In the genomic region with DNA sequence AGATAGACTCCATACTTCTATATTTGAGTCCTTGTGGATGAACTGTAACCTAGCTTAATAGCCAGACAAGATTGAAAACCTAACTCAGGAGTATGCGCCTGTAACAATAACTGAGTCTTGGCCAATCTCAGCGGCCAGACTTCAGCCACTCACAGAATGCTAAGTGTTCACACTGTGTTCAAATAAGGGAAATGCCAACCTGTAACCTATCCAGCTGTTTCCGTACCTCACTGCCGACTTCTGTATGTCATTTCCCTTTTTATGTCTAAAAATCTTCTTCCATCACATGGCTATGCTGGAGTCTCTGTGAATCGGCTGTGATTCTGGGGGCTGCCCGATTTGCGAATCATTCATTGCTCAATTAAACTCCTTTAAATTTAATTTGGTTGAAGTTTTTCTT, we compare ENCODE assay signal across 30 cellular contexts.
A peak's percentile ranks its signal among the peaks of the same experiment; 100 is the strongest.
DNase-seq lines count a peak whose midpoint lies in the region; ATAC-seq and TF ChIP-seq lines count a peak whose summit lies in the region.
"Had no signal": no experiment of that assay in that cellular context is flagged by ENCODE, and none has a peak within 500 bp of the region (broad histone marks: within the 10 kb centered on the region; RNA-seq: fewer than 3 reads in every experiment).

No MANE protein-coding gene starts in this region.

- no peak overlapping the region for H3K4me3 Mint-ChIP-seq in activated CD4-positive, alpha-beta T cell treated with anti-CD3 and anti-CD28 coated beads for 36 hours
- H3K4me3 Mint-ChIP-seq in stimulated activated naive B cell treated with anti-CD40 and anti-IgM and Interleukin-4, amounts not matched to agents 10 μg/mL and 1 μg/mL and 100 μg/mL, for 72 hours = no peak overlapping the region
- no peak overlapping the region for H3K4me3 Mint-ChIP-seq in stimulated activated naive CD8-positive, alpha-beta T cell treated with anti-CD3 and anti-CD28 coated beads, Interleukin-15, amount 100 ng/mL, for 72 hours
- H3K4me3 Mint-ChIP-seq: activated CD4-positive, alpha-beta T cell treated with anti-CD3 and anti-CD28 coated beads, Interleukin-2, amount 10 ng/mL, durations not matched to agents 24 days and 14 days; CD4-positive, CD25-positive, alpha-beta regulatory T cell; natural killer cell had no signal

- CTCF ChIA-PET in activated CD4-positive, alpha-beta T cell treated with anti-CD3 and anti-CD28 coated beads for 36 hours (lab: Charles Lee) = interaction anchor here (1.3 to 2.9 kb wide), 2 partner anchors 14 to 211 kb away, joined by 3 to 12 read pairs; no protein-coding TSS in a partner anchor

- H3K4me1 Mint-ChIP-seq in activated CD4-positive, alpha-beta T cell treated with anti-CD3 and anti-CD28 coated beads for 36 hours = peaks cover 18% of the 10 kb centered on the region
- peaks cover 25 to 50% of the 10 kb centered on the region in 2 donors for H3K4me1 Mint-ChIP-seq in stimulated activated naive B cell treated with anti-CD40 and anti-IgM and Interleukin-4, amounts not matched to agents 10 μg/mL and 1 μg/mL and 100 μg/mL, for 72 hours
- peaks cover 20% of the 10 kb centered on the region for H3K4me1 Mint-ChIP-seq in stimulated activated naive CD8-positive, alpha-beta T cell treated with anti-CD3 and anti-CD28 coated beads, Interleukin-15, amount 100 ng/mL, for 72 hours
- H3K4me1 Mint-ChIP-seq: natural killer cell had no signal

- no peak overlapping the region for H3K27ac ChIP-seq in breast epithelium
- H3K27ac ChIP-seq: heart left ventricle, Peyer's patch, prostate gland, upper lobe of right lung had no signal

- POLR2A ChIA-PET in activated CD4-positive, alpha-beta T cell treated with anti-CD3 and anti-CD28 coated beads for 36 hours (lab: Charles Lee) = no interaction called here

- peaks cover 2% of the 10 kb centered on the region for H3K27me3 Mint-ChIP-seq in activated CD4-positive, alpha-beta T cell treated with anti-CD3 and anti-CD28 coated beads for 36 hours
- H3K27me3 Mint-ChIP-seq in stimulated activated naive B cell treated with anti-CD40 and anti-IgM and Interleukin-4, amounts not matched to agents 10 μg/mL and 1 μg/mL and 100 μg/mL, for 72 hours = no peaks in the 10 kb centered on the region
- H3K27me3 Mint-ChIP-seq in stimulated activated naive CD8-positive, alpha-beta T cell treated with anti-CD3 and anti-CD28 coated beads, Interleukin-15, amount 100 ng/mL, for 72 hours = peaks cover 11% of the 10 kb centered on the region
- H3K27me3 Mint-ChIP-seq: CD4-positive, CD25-positive, alpha-beta regulatory T cell had no signal

- intact Hi-C loops in activated CD4-positive, alpha-beta T cell treated with anti-CD3 and anti-CD28 coated beads for 36 hours (cut with DNase I, micrococcal nuclease) = no loop called here
- intact Hi-C loops in breast epithelium (cut with DNase I; ENCODE audit: low total_unique reads) = no loop called here

- no peaks in the 10 kb centered on the region for H3K27me3 ChIP-seq in breast epithelium
- H3K27me3 ChIP-seq: heart left ventricle, Peyer's patch, upper lobe of right lung had no signal

- no peaks in the 10 kb centered on the region for H3K9me3 Mint-ChIP-seq in activated CD4-positive, alpha-beta T cell treated with anti-CD3 and anti-CD28 coated beads for 36 hours (ENCODE audit: low read depth)
- H3K9me3 Mint-ChIP-seq in stimulated activated naive B cell treated with anti-CD40 and anti-IgM and Interleukin-4, amounts not matched to agents 10 μg/mL and 1 μg/mL and 100 μg/mL, for 72 hours = peaks cover 4% of the 10 kb centered on the region in 2 donors
- H3K9me3 Mint-ChIP-seq in stimulated activated naive CD8-positive, alpha-beta T cell treated with anti-CD3 and anti-CD28 coated beads, Interleukin-15, amount 100 ng/mL, for 72 hours = peaks cover 5 to 8% of the 10 kb centered on the region in 2 donors
- H3K9me3 Mint-ChIP-seq: natural killer cell had no signal

- TF ChIP-seq CTCF in breast epithelium (IDR thresholded peaks at IDR 0.05) = no peak

- no peak overlapping the region for H3K4me3 ChIP-seq in breast epithelium
- H3K4me3 ChIP-seq: heart left ventricle, K562, Peyer's patch, prostate gland, upper lobe of right lung had no signal

- H3K9me3 ChIP-seq in breast epithelium = no peaks in the 10 kb centered on the region
- H3K9me3 ChIP-seq: Peyer's patch, prostate gland, upper lobe of right lung had no signal

- no peaks in the 10 kb centered on the region for H3K36me3 ChIP-seq in breast epithelium
- H3K36me3 ChIP-seq: heart left ventricle, Peyer's patch, prostate gland, upper lobe of right lung had no signal

- no peak overlapping the region for H3K27ac Mint-ChIP-seq in activated CD4-positive, alpha-beta T cell treated with anti-CD3 and anti-CD28 coated beads for 36 hours
- H3K27ac Mint-ChIP-seq in stimulated activated naive B cell treated with anti-CD40 and anti-IgM and Interleukin-4, amounts not matched to agents 10 μg/mL and 1 μg/mL and 100 μg/mL, for 72 hours = no peak overlapping the region
- H3K27ac Mint-ChIP-seq in stimulated activated naive CD8-positive, alpha-beta T cell treated with anti-CD3 and anti-CD28 coated beads, Interleukin-15, amount 100 ng/mL, for 72 hours = no peak overlapping the region
- H3K27ac Mint-ChIP-seq: activated CD4-positive, alpha-beta T cell treated with anti-CD3 and anti-CD28 coated beads, Interleukin-2, amount 10 ng/mL, durations not matched to agents 24 days and 14 days; natural killer cell had no signal

- DNase-seq in activated CD4-positive, alpha-beta T cell treated with anti-CD3 and anti-CD28 coated beads for 36 hours = peak; percentile 5
- DNase-seq in activated CD4-positive, alpha-beta T cell treated with anti-CD3 and anti-CD28 coated beads for 1 hour = no peak
- DNase-seq in NOMO-1 (lab: John Stamatoyannopoulos, UW; ENCODE audit: unreplicated experiment in 2 of 2) (peak; percentile 47 to 83), globus pallidus (ENCODE audit: low spot score) (peak; percentile 22), breast epithelium (ENCODE audit: low spot score in 2 of 2) (no peak)
- DNase-seq in stimulated activated naive B cell treated with anti-CD40 and anti-IgM and Interleukin-4, amounts not matched to agents 10 μg/mL and 1 μg/mL and 100 μg/mL, for 72 hours = no peak
- DNase-seq in stimulated activated naive CD8-positive, alpha-beta T cell treated with anti-CD3 and anti-CD28 coated beads, Interleukin-15, amount 100 ng/mL, for 72 hours = no peak
- DNase-seq: activated CD4-positive, alpha-beta T cell treated with anti-CD3 and anti-CD28 coated beads, Interleukin-2, amount 10 ng/mL, durations not matched to agents 24 days and 14 days; activated effector memory CD4-positive, alpha-beta T cell treated with anti-CD3 and anti-CD28 coated beads, Interleukin-2, amount 50 U/mL, for 16 hours; activated T-cell treated with anti-CD3 and anti-CD28 coated beads, Interleukin-2, amount 50 U/mL, for 1 hour; CD4-positive, CD25-positive, alpha-beta regulatory T cell; central memory CD4-positive, alpha-beta T cell; foreskin fibroblast; heart left ventricle; left ventricle myocardium superior; midbrain; natural killer cell; NCI-H1417 treated with DMSO at 0.1 percent for 48 hours; NCI-H2081 treated with DMSO at 0.1 percent for 48 hours; NCI-H2227 treated with DMSO at 0.1 percent for 48 hours; NCI-H526; nucleus accumbens; Peyer's patch; SHP77 treated with DMSO at 0.1 percent for 48 hours; stimulated activated CD4-positive, alpha-beta T cell treated with anti-CD3 and anti-CD28 coated beads, Interleukin-4, amount 100 ng/mL, for 4 hours; upper lobe of right lung had no signal

- ATAC-seq in activated CD4-positive, alpha-beta T cell treated with anti-CD3 and anti-CD28 coated beads for 36 hours = no peak
- ATAC-seq in stimulated activated naive B cell treated with anti-CD40 and anti-IgM and Interleukin-4, amounts not matched to agents 10 μg/mL and 1 μg/mL and 100 μg/mL, for 72 hours (replicated peaks) = peak; percentile 86
- ATAC-seq in stimulated activated naive CD8-positive, alpha-beta T cell treated with anti-CD3 and anti-CD28 coated beads, Interleukin-15, amount 100 ng/mL, for 72 hours = no peak
- ATAC-seq in HG03521 (IDR thresholded peaks at IDR 0.05; ENCODE audit: unreplicated experiment) = no peak
- ATAC-seq: esophagus mucosa, heart left ventricle, K562, left ventricle myocardium superior, natural killer cell, upper lobe of right lung had no signal

- H3K4me1 ChIP-seq in breast epithelium = no peaks in the 10 kb centered on the region
- H3K4me1 ChIP-seq: Peyer's patch, prostate gland, upper lobe of right lung had no signal

- H3K36me3 Mint-ChIP-seq in activated CD4-positive, alpha-beta T cell treated with anti-CD3 and anti-CD28 coated beads for 36 hours (ENCODE audit: low read depth) = no peaks in the 10 kb centered on the region
- H3K36me3 Mint-ChIP-seq in stimulated activated naive B cell treated with anti-CD40 and anti-IgM and Interleukin-4, amounts not matched to agents 10 μg/mL and 1 μg/mL and 100 μg/mL, for 72 hours = peaks cover 2 to 5% of the 10 kb centered on the region in 2 donors
- H3K36me3 Mint-ChIP-seq: CD4-positive, CD25-positive, alpha-beta regulatory T cell; natural killer cell had no signal

- no peak for TF ChIP-seq POLR2A in breast epithelium (IDR thresholded peaks at IDR 0.05)

Comparison
In these comparisons a context has a peak if more than half of its experiments do, and no peak if none do; other contexts are left out.
1. DNase-seq: peak in activated CD4-positive, alpha-beta T cell treated with anti-CD3 and anti-CD28 coated beads for 36 hours (single experiment), NOMO-1 (2 of 2) and globus pallidus (single experiment); none in activated CD4-positive, alpha-beta T cell treated with anti-CD3 and anti-CD28 coated beads for 1 hour (single experiment), stimulated activated naive B cell treated with anti-CD40 and anti-IgM and Interleukin-4, amounts not matched to agents 10 μg/mL and 1 μg/mL and 100 μg/mL, for 72 hours (single experiment), stimulated activated naive CD8-positive, alpha-beta T cell treated with anti-CD3 and anti-CD28 coated beads, Interleukin-15, amount 100 ng/mL, for 72 hours (0 of 2) and breast epithelium (0 of 2).
2. ATAC-seq: peak in stimulated activated naive B cell treated with anti-CD40 and anti-IgM and Interleukin-4, amounts not matched to agents 10 μg/mL and 1 μg/mL and 100 μg/mL, for 72 hours (2 of 2); none in activated CD4-positive, alpha-beta T cell treated with anti-CD3 and anti-CD28 coated beads for 36 hours (single experiment), stimulated activated naive CD8-positive, alpha-beta T cell treated with anti-CD3 and anti-CD28 coated beads, Interleukin-15, amount 100 ng/mL, for 72 hours (single experiment) and HG03521 (single experiment).